Comparison of ENCODE assay signal across 8 cellular contexts in the genomic region with DNA sequence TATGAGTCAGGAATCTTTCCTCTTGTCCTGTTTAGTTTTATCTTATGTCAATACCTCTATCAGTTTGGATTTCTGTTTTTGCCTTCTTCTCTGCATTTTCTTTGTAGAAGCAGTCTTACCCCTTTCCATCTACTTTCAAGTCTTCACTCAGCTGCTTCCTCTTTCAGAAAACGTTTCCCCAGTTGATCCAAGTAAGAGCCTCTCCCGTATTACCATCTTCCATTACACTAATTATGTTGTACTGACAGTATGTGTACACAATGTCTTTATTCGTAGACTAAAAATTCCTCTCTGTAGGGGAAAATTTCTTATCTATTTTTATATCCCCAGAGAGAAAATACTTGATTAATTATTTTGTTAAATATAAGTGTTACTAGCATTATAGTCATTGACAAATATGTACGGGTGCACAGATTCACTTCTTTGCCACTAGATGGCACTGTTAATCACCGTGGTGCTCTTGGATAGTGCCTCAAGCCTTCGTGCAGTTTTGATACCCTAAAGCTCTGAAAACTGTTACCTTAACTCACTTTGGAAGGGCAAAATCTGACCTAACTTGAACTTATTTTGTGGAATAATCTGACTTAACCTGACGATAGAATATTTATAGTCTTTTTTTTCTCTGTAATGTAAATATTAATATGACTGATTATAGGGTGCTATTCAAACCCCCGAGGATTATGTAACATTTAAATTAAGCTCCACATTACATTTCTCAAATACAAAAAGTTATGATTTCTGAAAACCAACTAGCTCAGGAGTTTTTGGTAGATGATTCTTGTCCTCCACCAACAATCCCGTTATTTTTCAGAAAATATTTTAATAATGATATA.
DNase-seq lines count a peak whose midpoint lies in the region; ATAC-seq, FAIRE-seq and TF ChIP-seq lines count a peak whose summit lies in the region.

No MANE protein-coding gene starts in this region.

- peak; percentile 22 for DNase-seq in activated naive CD4-positive, alpha-beta T cell treated with anti-CD3 and anti-CD28 coated beads for 36 hours
- DNase-seq in activated naive CD4-positive, alpha-beta T cell (lab: John Stamatoyannopoulos, UW): no peak
- peak; percentile 64 for DNase-seq in OCI-LY7 (ENCODE audit: low spot score)
- no peak for DNase-seq in vagina (ENCODE audit: extremely low spot score in 2 of 2)

- H3K27ac Mint-ChIP-seq in activated naive CD4-positive, alpha-beta T cell treated with anti-CD3 and anti-CD28 coated beads for 36 hours: no peak overlapping the region

- H3K9me3 Mint-ChIP-seq in activated naive CD4-positive, alpha-beta T cell treated with anti-CD3 and anti-CD28 coated beads for 36 hours: no peaks in the 10 kb centered on the region

- no TSS peak for BruUV-seq in OCI-LY7 (replicated peaks; lab: Mats Ljungman, UMichigan)

- no peak overlapping the region for H3K4me3 Mint-ChIP-seq in activated naive CD4-positive, alpha-beta T cell treated with anti-CD3 and anti-CD28 coated beads for 36 hours

- H3K4me2 ChIP-seq in OCI-LY7 (ENCODE audit: low read length): no peak overlapping the region

- POLR2A ChIA-PET in OCI-LY7 (lab: Charles Lee): interaction anchor here (0.6 to 1.0 kb wide), 3 partner anchors 40 to 301 kb away, joined by 3 to 4 read pairs (median 3); no protein-coding TSS in a partner anchor

- no peaks in the 10 kb centered on the region for H3K79me2 ChIP-seq in OCI-LY7 (ENCODE audit: insufficient read depth, low read depth, low read length)

- TF ChIP-seq CTCF in OCI-LY7 (conservative IDR thresholded peaks at IDR 0.05; ENCODE audit: low read length) (peak; percentile 96), liver (IDR thresholded peaks at IDR 0.05; ENCODE audit: low read depth, low read length, missing input control) (peak; percentile 91), vagina (IDR thresholded peaks at IDR 0.05) (peak; percentile 24 to 80 (median 52))

- peak overlapping the region in 1 of 2 donors; percentile 36 for H3K9ac ChIP-seq in liver (ENCODE audit: low read depth in 1 of 2, low read length in 2 of 2)

- 20% methylated on average over 9 of the region's 9 CpGs for WGBS in liver

- no peak overlapping the region for H2AFZ ChIP-seq in OCI-LY7 (ENCODE audit: low read length)

- H3K27me3 ChIP-seq in liver (ENCODE audit: control insufficient read depth in 4 of 4, insufficient read depth in 4 of 4, low read length in 3 of 4) (no peaks in the 10 kb centered on the region), vagina (no peaks in the 10 kb centered on the region)

- peaks cover 2% of the 10 kb centered on the region for H3K4me1 Mint-ChIP-seq in activated naive CD4-positive, alpha-beta T cell treated with anti-CD3 and anti-CD28 coated beads for 36 hours (ENCODE audit: low read depth)

- no peak overlapping the region for H3K27ac ChIP-seq in OCI-LY7 (ENCODE audit: low read depth, low read length, poor library complexity, severe bottlenecking)
- H3K27ac ChIP-seq in liver (ENCODE audit: low read depth in 1 of 2, low read length in 2 of 2): no peak overlapping the region
- no peak overlapping the region for H3K27ac ChIP-seq in vagina

- no peaks in the 10 kb centered on the region for H3K36me3 ChIP-seq in OCI-LY7 (ENCODE audit: insufficient read depth, low read length)
- H3K36me3 ChIP-seq in liver (ENCODE audit: control insufficient read depth in 4 of 4, insufficient read depth in 3 of 4, low read depth in 1 of 4, low read length in 3 of 4): no peaks in the 10 kb centered on the region
- no peaks in the 10 kb centered on the region for H3K36me3 ChIP-seq in vagina

- H3K9me2 ChIP-seq in OCI-LY7 (ENCODE audit: insufficient read depth, low read length): no peaks in the 10 kb centered on the region

- H3K36me3 Mint-ChIP-seq in activated naive CD4-positive, alpha-beta T cell treated with anti-CD3 and anti-CD28 coated beads for 36 hours (ENCODE audit: low read depth): no peaks in the 10 kb centered on the region

- H4K20me1 ChIP-seq in OCI-LY7 (ENCODE audit: insufficient read depth, low read length): no peaks in the 10 kb centered on the region

- peak; percentile 78 to 87 for TF ChIP-seq RAD21 in liver (IDR thresholded peaks at IDR 0.05)

- ATAC-seq in GM21367 (IDR thresholded peaks at IDR 0.05; ENCODE audit: unreplicated experiment) (peak; percentile 99), HG03460 (IDR thresholded peaks at IDR 0.05; ENCODE audit: unreplicated experiment) (peak; percentile 95)

- CTCF ChIA-PET in activated naive CD4-positive, alpha-beta T cell treated with anti-CD3 and anti-CD28 coated beads for 36 hours (lab: Charles Lee): interaction anchor here (0.6 to 3.3 kb wide), 29 partner anchors 8 to 850 kb away, joined by 3 to 14 read pairs (median 3); partner anchors contain the start of gene C3orf38
- CTCF ChIA-PET in OCI-LY7 (lab: Charles Lee; ENCODE audit: unreplicated experiment): interaction anchor here (0.6 to 1.0 kb wide), 2 partner anchors 12 to 655 kb away, joined by 3 read pairs; no protein-coding TSS in a partner anchor

- intact Hi-C loops in activated naive CD4-positive, alpha-beta T cell treated with anti-CD3 and anti-CD28 coated beads for 36 hours (cut with micrococcal nuclease): loop anchor here (1.0 to 10.0 kb wide), 7 partner anchors 52 to 830 kb away; no protein-coding TSS in a partner anchor
- intact Hi-C loops in OCI-LY7 (cut with micrococcal nuclease; ENCODE audit: unreplicated experiment) (loop anchor here (2.0 to 5.0 kb wide), 3 partner anchors 152 to 830 kb away; no protein-coding TSS in a partner anchor), vagina (cut with DNase I) (no loop called here)

- FAIRE-seq in colon (lab: Jason Lieb, UNC): peak; percentile 60

- H3K27me3 Mint-ChIP-seq in activated naive CD4-positive, alpha-beta T cell treated with anti-CD3 and anti-CD28 coated beads for 36 hours (ENCODE audit: low read depth): peaks cover 3% of the 10 kb centered on the region

- no peak for TF ChIP-seq POLR2A in vagina (IDR thresholded peaks at IDR 0.05)

- H3K9me3 ChIP-seq in OCI-LY7 (ENCODE audit: low read length): 0 out of 2 replicates have a peak, but pooled peaks cover 4% of the 10 kb centered on the region
- H3K9me3 ChIP-seq in liver (ENCODE audit: control insufficient read depth in 4 of 4, low read length in 3 of 4): no peaks in the 10 kb centered on the region
- H3K9me3 ChIP-seq in vagina: no peaks in the 10 kb centered on the region

- H3K4me1 ChIP-seq in OCI-LY7 (ENCODE audit: insufficient read depth, low read length, poor library complexity, severe bottlenecking): no peaks in the 10 kb centered on the region
- H3K4me1 ChIP-seq in liver (ENCODE audit: control insufficient read depth in 4 of 4, insufficient read depth in 4 of 4, low read length in 3 of 4): peaks cover 0 to 3% (median 2%) of the 10 kb centered on the region in 4 donors
- no peaks in the 10 kb centered on the region for H3K4me1 ChIP-seq in vagina

- H3K4me3 ChIP-seq in OCI-LY7 (ENCODE audit: low read depth, low read length, poor library complexity, severe bottlenecking): no peak overlapping the region
- no peak overlapping the region for H3K4me3 ChIP-seq in liver (ENCODE audit: low read depth in 1 of 3, low read length in 3 of 3)
- no peak overlapping the region for H3K4me3 ChIP-seq in vagina

TF ChIP-seq in liver, 16 proteins besides CTCF, POLR2A, EP300 and RAD21:
- TF ChIP-seq JUND (IDR thresholded peaks at IDR 0.05): no peak
- TF ChIP-seq, protein P1, sequence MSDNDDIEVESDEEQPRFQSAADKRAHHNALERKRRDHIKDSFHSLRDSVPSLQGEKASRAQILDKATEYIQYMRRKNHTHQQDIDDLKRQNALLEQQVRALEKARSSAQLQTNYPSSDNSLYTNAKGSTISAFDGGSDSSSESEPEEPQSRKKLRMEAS (IDR thresholded peaks at IDR 0.05): no peak
- TF ChIP-seq FOXA1 (IDR thresholded peaks at IDR 0.05): no peak
- TF ChIP-seq YY1 (IDR thresholded peaks at IDR 0.05): no peak
- TF ChIP-seq EGR1 (IDR thresholded peaks at IDR 0.05; ENCODE audit: low read depth in 2 of 2): no peak
- TF ChIP-seq HNF4G (IDR thresholded peaks at IDR 0.05): no peak
- TF ChIP-seq NR2F2 (IDR thresholded peaks at IDR 0.05): no peak
- TF ChIP-seq HNF4A (conservative IDR thresholded peaks at IDR 0.05): no peak
- no peak for TF ChIP-seq SP1 (IDR thresholded peaks at IDR 0.05)

Comparison
In these comparisons a context has a peak if more than half of its experiments do, and no peak if none do; other contexts are left out.
1. DNase-seq: peak in activated naive CD4-positive, alpha-beta T cell treated with anti-CD3 and anti-CD28 coated beads for 36 hours (single experiment) and OCI-LY7 (single experiment); none in activated naive CD4-positive, alpha-beta T cell (0 of 4) and vagina (0 of 2).
2. Peak in every context shown above with its lines, with median percentiles within 50 percentile points of each other: CTCF ChIP-seq.